22 cellular contexts compared by ENCODE assay signal in the genomic region with DNA sequence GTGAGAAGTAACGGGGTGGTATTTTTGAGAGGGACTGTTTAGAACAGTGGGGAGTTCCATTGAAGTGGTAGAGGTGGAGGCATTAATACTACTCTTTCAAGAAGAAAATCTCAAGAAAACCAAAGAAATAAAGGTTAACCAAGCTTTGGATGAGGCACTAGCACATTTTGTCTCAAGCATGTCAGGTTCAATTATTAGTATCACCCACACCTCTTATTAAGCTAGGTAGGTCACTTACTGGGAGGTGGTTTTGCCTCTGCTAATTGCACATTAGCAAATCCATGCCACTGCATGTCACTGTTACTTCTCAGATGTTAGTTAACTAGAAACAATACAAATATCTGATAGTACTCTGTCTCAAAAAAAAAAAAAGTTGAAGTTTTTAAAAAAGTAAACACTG. TPM values are rescaled to one million over a fixed set of nuclear protein-coding genes. Genes with fewer than 3 reads are reported as not detected.
A peak's percentile ranks its signal among the peaks of the same experiment; 100 is the strongest.
DNase-seq lines count a peak whose midpoint lies in the region; ATAC-seq and TF ChIP-seq lines count a peak whose summit lies in the region.
"Had no signal": no experiment of that assay in that cellular context is flagged by ENCODE, and none has a peak within 500 bp of the region (broad histone marks: within the 10 kb centered on the region; RNA-seq: fewer than 3 reads in every experiment).

No MANE protein-coding gene starts in this region.

- H3K36me3 Mint-ChIP-seq in endothelial cell (ENCODE audit: low read depth, unreplicated experiment): no peaks in the 10 kb centered on the region

- no peak for ATAC-seq in HG03196 (IDR thresholded peaks at IDR 0.05; ENCODE audit: unreplicated experiment)
- ATAC-seq: HepG2, Right ventricle myocardium inferior had no signal

- no TSS peak for BruUV-seq in OCI-LY7 (replicated peaks; lab: Mats Ljungman, UMichigan)

- H3K9ac ChIP-seq in KMS-11: no peak overlapping the region

- peaks cover 73% of the 10 kb centered on the region; the same call in 1 of the 2 replicates for H3K79me2 ChIP-seq in KMS-11 (ENCODE audit: insufficient read depth, low read depth)
- H3K79me2 ChIP-seq in OCI-LY7 (ENCODE audit: insufficient read depth, low read depth, low read length): peaks cover 94% of the 10 kb centered on the region

- H3K9me3 Mint-ChIP-seq in endothelial cell (ENCODE audit: unreplicated experiment): no peaks in the 10 kb centered on the region

- intact Hi-C loops in left ventricle myocardium inferior (cut with micrococcal nuclease) (no loop called here), thyroid gland (cut with DNase I) (no loop called here), OCI-LY7 (cut with micrococcal nuclease; ENCODE audit: unreplicated experiment) (no loop called here)

- CTCF ChIA-PET in OCI-LY7 (lab: Charles Lee; ENCODE audit: unreplicated experiment): no interaction called here

- peak overlapping the region; percentile 49 for H3K27ac Mint-ChIP-seq in endothelial cell (ENCODE audit: unreplicated experiment)

- H3K4me3 Mint-ChIP-seq in endothelial cell (ENCODE audit: unreplicated experiment): no peak overlapping the region

- no peak for TF ChIP-seq POLR2A in thyroid gland (IDR thresholded peaks at IDR 0.05)

- H3K27ac ChIP-seq in cardiac muscle cell (peak overlapping the region; percentile 68), left ventricle myocardium inferior (replicated peaks) (no peak overlapping the region), KMS-11 (peak overlapping the region; percentile 56; the same call in 1 of the 2 replicates), thyroid gland (peak overlapping the region; percentile 20 to 46 (median 31)), OCI-LY7 (ENCODE audit: low read depth, low read length, poor library complexity, severe bottlenecking) (no peak overlapping the region)
- H3K27ac ChIP-seq: PC-9, SJSA1 had no signal

- H3K4me1 Mint-ChIP-seq in endothelial cell (ENCODE audit: unreplicated experiment): peaks cover 27% of the 10 kb centered on the region

- H3K36me3 ChIP-seq in cardiac muscle cell (no peaks in the 10 kb centered on the region), left ventricle myocardium inferior (no peaks in the 10 kb centered on the region), KMS-11 (ENCODE audit: insufficient read depth) (no peaks in the 10 kb centered on the region), thyroid gland (no peaks in the 10 kb centered on the region), OCI-LY7 (ENCODE audit: insufficient read depth, low read length) (peaks cover 24% of the 10 kb centered on the region)
- H3K36me3 ChIP-seq: SJSA1 had no signal

- POLR2A ChIA-PET in OCI-LY7 (lab: Charles Lee): interaction anchor here (0.6 kb wide), 1 partner anchor 31 kb away, joined by 3 read pairs; no protein-coding TSS in a partner anchor

- no peaks in the 10 kb centered on the region for H3K9me2 ChIP-seq in OCI-LY7 (ENCODE audit: insufficient read depth, low read length)

- H3K27me3 ChIP-seq in cardiac muscle cell: no peaks in the 10 kb centered on the region
- no peaks in the 10 kb centered on the region for H3K27me3 ChIP-seq in left ventricle myocardium inferior (ENCODE audit: low read depth)
- no peaks in the 10 kb centered on the region for H3K27me3 ChIP-seq in KMS-11 (ENCODE audit: insufficient read depth, low read depth)
- no peaks in the 10 kb centered on the region for H3K27me3 ChIP-seq in thyroid gland
- H3K27me3 ChIP-seq: SJSA1 had no signal

- H2AFZ ChIP-seq in KMS-11 (ENCODE audit: low read depth) (no peak overlapping the region), OCI-LY7 (ENCODE audit: low read length) (no peak overlapping the region)
- H2AFZ ChIP-seq: PC-9 had no signal

- H3K9me3 ChIP-seq in cardiac muscle cell (ENCODE audit: low read depth): no peaks in the 10 kb centered on the region
- H3K9me3 ChIP-seq in left ventricle myocardium inferior (replicated peaks): no peaks in the 10 kb centered on the region
- H3K9me3 ChIP-seq in thyroid gland: no peaks in the 10 kb centered on the region
- H3K9me3 ChIP-seq in OCI-LY7 (ENCODE audit: low read length): no peaks in the 10 kb centered on the region
- H3K9me3 ChIP-seq: SJSA1 had no signal

- DNase-seq in cardiac muscle cell (ENCODE audit: low read depth in 1 of 2, low spot score in 1 of 2): no peak
- no peak for DNase-seq in left ventricle myocardium inferior
- DNase-seq in endothelial cell (ENCODE audit: low spot score): no peak
- no peak for DNase-seq in thyroid gland
- no peak for DNase-seq in OCI-LY7 (ENCODE audit: low spot score)
- DNase-seq in cerebellar nuclear complex (lab: John Stamatoyannopoulos, UW): no peak
- DNase-seq: 8988T, Calu3, DMS79 treated with DMSO at 0.1 percent for 48 hours, Kasumi-1, NCI-H1105, NCI-H146, NCI-H1930, NCI-H2107, NCI-H524, NCI-H748 treated with DMSO at 0.1 percent for 48 hours, PC-9 had no signal

- WGBS in thyroid gland, 2 donors: 93 to 96% methylated on average over 1 of the region's 1 CpG

- no peak for TF ChIP-seq CTCF in cardiac muscle cell (IDR thresholded peaks at IDR 0.05; ENCODE audit: low read depth, low read length)
- no peak for TF ChIP-seq CTCF in left ventricle myocardium inferior (IDR thresholded peaks at IDR 0.05; ENCODE audit: borderline replicate concordance)
- no peak for TF ChIP-seq CTCF in KMS-11 (conservative IDR thresholded peaks at IDR 0.05; ENCODE audit: low read depth, low read length)
- no peak for TF ChIP-seq CTCF in endothelial cell (IDR thresholded peaks at IDR 0.05; ENCODE audit: unreplicated experiment)
- no peak for TF ChIP-seq CTCF in thyroid gland (IDR thresholded peaks at IDR 0.05)
- TF ChIP-seq CTCF in OCI-LY7 (conservative IDR thresholded peaks at IDR 0.05; ENCODE audit: low read length): no peak

- H3K27me3 Mint-ChIP-seq in endothelial cell (ENCODE audit: unreplicated experiment): peaks cover 2% of the 10 kb centered on the region

- H3K4me2 ChIP-seq in KMS-11 (peak overlapping the region; percentile 85; the same call in 1 of the 2 replicates), OCI-LY7 (ENCODE audit: low read length) (no peak overlapping the region)
- H3K4me2 ChIP-seq: PC-9 had no signal

- H3K4me3 ChIP-seq in cardiac muscle cell: no peak overlapping the region
- H3K4me3 ChIP-seq in left ventricle myocardium inferior: no peak overlapping the region
- H3K4me3 ChIP-seq in KMS-11 (IDR thresholded peaks at IDR 0.05; ENCODE audit: insufficient read depth, low read depth, low read length): no peak overlapping the region
- H3K4me3 ChIP-seq in thyroid gland (replicated peaks in 1 of 3): no peak overlapping the region
- no peak overlapping the region for H3K4me3 ChIP-seq in OCI-LY7 (ENCODE audit: low read depth, low read length, poor library complexity, severe bottlenecking)
- H3K4me3 ChIP-seq: PC-9, SJSA1 had no signal

- H4K20me1 ChIP-seq in KMS-11 (ENCODE audit: insufficient read depth) (no peaks in the 10 kb centered on the region), OCI-LY7 (ENCODE audit: insufficient read depth, low read length) (peaks cover 9% of the 10 kb centered on the region; the same call in 1 of the 2 replicates)

- peaks cover 11% of the 10 kb centered on the region for H3K4me1 ChIP-seq in cardiac muscle cell (ENCODE audit: low read depth)
- H3K4me1 ChIP-seq in left ventricle myocardium inferior: peaks cover 68% of the 10 kb centered on the region
- peaks cover 44% of the 10 kb centered on the region for H3K4me1 ChIP-seq in KMS-11 (ENCODE audit: low read depth, poor library complexity, severe bottlenecking)
- peaks cover 55 to 87% of the 10 kb centered on the region in 2 donors for H3K4me1 ChIP-seq in thyroid gland
- H3K4me1 ChIP-seq in OCI-LY7 (ENCODE audit: insufficient read depth, low read length, poor library complexity, severe bottlenecking): no peaks in the 10 kb centered on the region

RNA-seq across cellular contexts. Expression of gene RABGAP1, which starts 10.2 kb away (rescaled TPM):
- total RNA-seq in cardiac muscle cell: 29.8 and 44.4 TPM in 2 replicates
- polyA plus RNA-seq in cardiac muscle cell: 37.4 and 39.4 TPM in 2 replicates
- total RNA-seq in left ventricle myocardium inferior: 48.2 TPM
- total RNA-seq in endothelial cell (ENCODE audit: unreplicated experiment): 58.2 TPM
- 100 to 1,000 TPM in 3 of 4 donors, 10 to 100 TPM in 1; 90.7 to 144 (median 127) TPM for total RNA-seq in thyroid gland
- 16.8 and 24.2 TPM in 2 replicates for total RNA-seq in OCI-LY7 (2014; rRNA removed; shearing (Covaris generic))
- 39.8 and 46.6 TPM in 2 replicates for total RNA-seq in OCI-LY7 (2022)

RNA-seq across cellular contexts. Expression of gene ZBTB26, which starts 19.7 kb away (rescaled TPM):
- 5.0 and 8.1 TPM in 2 replicates for total RNA-seq in cardiac muscle cell
- 3.3 and 10.0 TPM in 2 replicates for polyA plus RNA-seq in cardiac muscle cell
- 5.4 TPM for total RNA-seq in left ventricle myocardium inferior
- total RNA-seq in endothelial cell (ENCODE audit: unreplicated experiment): 9.8 TPM
- total RNA-seq in thyroid gland: 10 to 100 TPM; 10.9 to 15.6 (median 12.7) TPM
- 7.6 and 10.8 TPM in 2 replicates for total RNA-seq in OCI-LY7 (2014; rRNA removed; shearing (Covaris generic))
- 14.2 and 15.6 TPM in 2 replicates for total RNA-seq in OCI-LY7 (2022)

RNA-seq across cellular contexts. Expression of gene ZBTB6, which starts 37.9 kb away (rescaled TPM):
- total RNA-seq in cardiac muscle cell (5.4 and 6.0 TPM in 2 replicates), left ventricle myocardium inferior (6.0 TPM), endothelial cell (ENCODE audit: unreplicated experiment) (7.4 TPM), thyroid gland (10 to 100 TPM; 12.3 to 16.4 (median 14.2) TPM), OCI-LY7 (2022) (8.4 and 9.4 TPM in 2 replicates)
- 2.5 and 4.5 TPM in 2 replicates for polyA plus RNA-seq in cardiac muscle cell
- total RNA-seq in OCI-LY7 (2014; rRNA removed; shearing (Covaris generic)): 7.1 and 8.1 TPM in 2 replicates

RNA-seq across cellular contexts. Expression of gene RC3H2, which starts 45.9 kb away (rescaled TPM):
- total RNA-seq in cardiac muscle cell (48.9 and 57.7 TPM in 2 replicates), left ventricle myocardium inferior (37.7 TPM), endothelial cell (ENCODE audit: unreplicated experiment) (66.8 TPM), thyroid gland (10 to 100 TPM; 43.1 to 91.2 (median 52.9) TPM), OCI-LY7 (2022) (73.7 and 78.7 TPM in 2 replicates)
- 31.1 and 37.7 TPM in 2 replicates for polyA plus RNA-seq in cardiac muscle cell
- total RNA-seq in OCI-LY7 (2014; rRNA removed; shearing (Covaris generic)): 45.0 and 46.2 TPM in 2 replicates

Comparison
In these comparisons a context has a peak if more than half of its experiments do, and no peak if none do; other contexts are left out.
1. H3K27ac ChIP-seq: peak in cardiac muscle cell (single experiment), KMS-11 (single experiment) and thyroid gland (3 of 3); none in left ventricle myocardium inferior (single experiment) and OCI-LY7 (single experiment).